ENCODE assay signal across 26 cellular contexts in genomic region chr16:50007744-50008143, GRCh38.
"Had no signal": no experiment of that assay in that cellular context is flagged by ENCODE, and none has a peak within 500 bp of the region (broad histone marks: within the 10 kb centered on the region; RNA-seq: fewer than 3 reads in every experiment).

No MANE protein-coding gene starts in this region.

- H3K27me3 ChIP-seq: neural progenitor cell, ovary, right lobe of liver, sigmoid colon, stomach, thyroid gland, tibial nerve, upper lobe of left lung, vagina had no signal

- H3K4me2 ChIP-seq: neural progenitor cell had no signal

- H3K9ac ChIP-seq: neural progenitor cell, parathyroid adenoma had no signal

- H3K36me3 ChIP-seq: neural progenitor cell, ovary, right lobe of liver, sigmoid colon, stomach, thoracic aorta, thyroid gland, tibial nerve, upper lobe of left lung, vagina had no signal

- H2AFZ ChIP-seq: neural progenitor cell, parathyroid adenoma had no signal

- H3K79me2 ChIP-seq: parathyroid adenoma had no signal

- H3K27ac ChIP-seq: neural progenitor cell, ovary, parathyroid adenoma, psoas muscle, right lobe of liver, sigmoid colon, stomach, thoracic aorta, thyroid gland, tibial nerve, upper lobe of left lung, vagina had no signal

- ATAC-seq: natural killer cell; psoas muscle; right cardiac atrium; right lobe of liver; stimulated activated effector memory CD8-positive, alpha-beta T cell treated with anti-CD3 and anti-CD28 coated beads, Interleukin-12 subunit alpha, Interleukin-12 subunit beta, amount 100 ng/mL, for 72 hours had no signal

- DNase-seq: natural killer cell; occipital lobe; ovary; posterior cingulate gyrus; psoas muscle; right cardiac atrium; right lobe of liver; sigmoid colon; small intestine; stimulated activated CD4-positive, alpha-beta T cell treated with anti-CD3 and anti-CD28 coated beads, Interleukin-15, amount 100 ng/mL, for 24 hours; stimulated activated CD4-positive, alpha-beta T cell treated with anti-CD3 and anti-CD28 coated beads, Interleukin-2, amount 100 ng/mL, for 24 hours; stimulated activated CD4-positive, alpha-beta T cell treated with anti-CD3 and anti-CD28 coated beads, Interleukin-2, amount 100 ng/mL, for 48 hours; stimulated activated CD4-positive, alpha-beta T cell treated with anti-CD3 and anti-CD28 coated beads, Interleukin-4, amount 100 ng/mL, for 24 hours; stimulated activated naive B cell treated with anti-CD40 and anti-IgM and Interleukin-4, amounts not matched to agents 10 μg/mL and 1 μg/mL and 100 μg/mL, for 72 hours; stimulated activated naive CD4-positive, alpha-beta T cell treated with Interleukin-2 at 50 U/mL for 16 hours; stomach; thyroid gland; trophoblast cell had no signal

- H3K9me3 ChIP-seq: ovary, psoas muscle, right lobe of liver, sigmoid colon, stomach, thoracic aorta, thyroid gland, tibial nerve, upper lobe of left lung, vagina had no signal

- H3K4me1 ChIP-seq: neural progenitor cell, parathyroid adenoma, psoas muscle, right lobe of liver, sigmoid colon, stomach, thyroid gland, vagina had no signal

- H3K4me3 ChIP-seq: neural progenitor cell, ovary, psoas muscle, right lobe of liver, sigmoid colon, stomach, thoracic aorta, thyroid gland, tibial nerve, upper lobe of left lung, vagina had no signal

- FAIRE-seq: small intestine, urothelium cell line had no signal
